Comparison of ENCODE assay signal across 8 cellular contexts in genomic region chr6:155338237-155338636, GRCh38. TPM values are rescaled to one million over a fixed set of nuclear protein-coding genes. Genes with fewer than 3 reads are reported as not detected.
DNase-seq lines count a peak whose midpoint lies in the region; ATAC-seq and TF ChIP-seq lines count a peak whose summit lies in the region.
"Not testable (repeated sequence)": the region's sequence is repeated elsewhere in the genome, so short reads cannot be mapped to it uniquely, and the experiment has no call there.

No MANE protein-coding gene starts in this region.

- CTCF ChIA-PET in CD4-positive, alpha-beta T cell (lab: Charles Lee), result interaction anchor here (1.0 kb wide), 1 partner anchor 16 kb away, joined by 3 read pairs; no protein-coding TSS in a partner anchor
- CTCF ChIA-PET in activated CD8-positive, alpha-beta T cell treated with anti-CD3 and anti-CD28 coated beads, Interleukin-2, amount 10 ng/mL, durations not matched to agents 7 days and 5 days (lab: Charles Lee), result interaction anchor here (2.6 to 2.8 kb wide), 2 partner anchors 10 to 21 kb away, joined by 9 to 18 read pairs; no protein-coding TSS in a partner anchor
- CTCF ChIA-PET in activated naive CD4-positive, alpha-beta T cell treated with anti-CD3 and anti-CD28 coated beads for 36 hours (lab: Charles Lee), result interaction anchor here (0.7 to 0.9 kb wide), 5 partner anchors 11 to 204 kb away, joined by 3 to 5 read pairs (median 3); no protein-coding TSS in a partner anchor

- not testable (repeated sequence) for H3K9me3 Mint-ChIP-seq in CD4-positive, alpha-beta T cell; activated naive CD8-positive, alpha-beta T cell (ENCODE audit: low read depth)
- peaks cover 47% of the 10 kb centered on the region for H3K9me3 Mint-ChIP-seq in T-helper 1 cell treated with Interleukin-12 subunit alpha and Interleukin-12 subunit beta and Interleukin-4 antibody, amounts not matched to agents 30 μg/mL and 1 μg/mL, for 36 hours
- H3K9me3 Mint-ChIP-seq in activated CD4-positive, alpha-beta T cell treated with anti-CD3 and anti-CD28 coated beads, Interleukin-2, amount 10 ng/mL, durations not matched to agents 24 days and 14 days, result peaks cover 44% of the 10 kb centered on the region
- H3K9me3 Mint-ChIP-seq in activated CD8-positive, alpha-beta T cell treated with anti-CD3 and anti-CD28 coated beads, Interleukin-2, amount 10 ng/mL, durations not matched to agents 7 days and 5 days (ENCODE audit: insufficient read depth), result peaks cover 24% of the 10 kb centered on the region
- H3K9me3 Mint-ChIP-seq in activated naive CD4-positive, alpha-beta T cell treated with anti-CD3 and anti-CD28 coated beads for 36 hours, result peaks cover 33% of the 10 kb centered on the region
- H3K9me3 Mint-ChIP-seq in endodermal cell, result peaks cover 50% of the 10 kb centered on the region
- H3K9me3 Mint-ChIP-seq in naive thymus-derived CD8-positive, alpha-beta T cell, result peaks cover 4 to 41% (median 19%) of the 10 kb centered on the region in 9 donors

- intact Hi-C loops in CD4-positive, alpha-beta T cell (cut with DNase I, micrococcal nuclease); activated CD4-positive, alpha-beta T cell treated with anti-CD3 and anti-CD28 coated beads, Interleukin-2, amount 10 ng/mL, durations not matched to agents 24 days and 14 days (cut with micrococcal nuclease): not testable (repeated sequence)
- intact Hi-C loops in activated naive CD4-positive, alpha-beta T cell treated with anti-CD3 and anti-CD28 coated beads for 36 hours (cut with micrococcal nuclease), result loop anchor here (10.0 kb wide), 1 partner anchor 1057 kb away; no protein-coding TSS in a partner anchor

- POLR2A ChIA-PET in CD4-positive, alpha-beta T cell (lab: Charles Lee), result interaction anchor here (1.9 kb wide), 1 partner anchor 24 kb away, joined by 9 read pairs; the partner anchor contains the start of gene TFB1M
- POLR2A ChIA-PET in activated CD8-positive, alpha-beta T cell treated with anti-CD3 and anti-CD28 coated beads, Interleukin-2, amount 10 ng/mL, durations not matched to agents 7 days and 5 days (lab: Charles Lee), result interaction anchor here (0.8 to 1.3 kb wide), 2 partner anchors 11 to 24 kb away, joined by 3 to 4 read pairs; partner anchors contain the start of gene TFB1M
- POLR2A ChIA-PET in naive thymus-derived CD8-positive, alpha-beta T cell (lab: Charles Lee), result interaction anchor here (0.8 kb wide), 1 partner anchor 846 kb away, joined by 4 read pairs; no protein-coding TSS in a partner anchor

- not testable (repeated sequence) for ATAC-seq in CD4-positive, alpha-beta T cell (ENCODE audit: poor library complexity); activated CD8-positive, alpha-beta T cell treated with anti-CD3 and anti-CD28 coated beads, Interleukin-2, amount 10 ng/mL, durations not matched to agents 7 days and 5 days; naive thymus-derived CD8-positive, alpha-beta T cell

- not testable (repeated sequence) for H3K9me3 ChIP-seq in CD4-positive, alpha-beta T cell (ENCODE audit: control insufficient read depth, low read length)
- H3K9me3 ChIP-seq in endodermal cell (ENCODE audit: control insufficient read depth, low read length), result peaks cover 61% of the 10 kb centered on the region

- not testable (repeated sequence) for H3K27me3 Mint-ChIP-seq in CD4-positive, alpha-beta T cell; T-helper 1 cell treated with Interleukin-12 subunit alpha and Interleukin-12 subunit beta and Interleukin-4 antibody, amounts not matched to agents 30 μg/mL and 1 μg/mL, for 36 hours (ENCODE audit: low read depth); activated CD4-positive, alpha-beta T cell treated with anti-CD3 and anti-CD28 coated beads, Interleukin-2, amount 10 ng/mL, durations not matched to agents 24 days and 14 days; activated CD8-positive, alpha-beta T cell treated with anti-CD3 and anti-CD28 coated beads, Interleukin-2, amount 10 ng/mL, durations not matched to agents 7 days and 5 days (ENCODE audit: low read depth); activated naive CD4-positive, alpha-beta T cell treated with anti-CD3 and anti-CD28 coated beads for 36 hours (ENCODE audit: low read depth); activated naive CD8-positive, alpha-beta T cell; endodermal cell (ENCODE audit: insufficient read depth); naive thymus-derived CD8-positive, alpha-beta T cell

- not testable (repeated sequence) for TF ChIP-seq CTCF in CD4-positive, alpha-beta T cell (IDR thresholded peaks at IDR 0.05); endodermal cell (conservative IDR thresholded peaks at IDR 0.05)

- H3K4me3 ChIP-seq in endodermal cell (ENCODE audit: low read length), result peak overlapping the region; percentile 71

- not testable (repeated sequence) for H3K4me3 Mint-ChIP-seq in CD4-positive, alpha-beta T cell; activated naive CD4-positive, alpha-beta T cell treated with anti-CD3 and anti-CD28 coated beads for 36 hours; endodermal cell
- peak overlapping the region; percentile 11 for H3K4me3 Mint-ChIP-seq in T-helper 1 cell treated with Interleukin-12 subunit alpha and Interleukin-12 subunit beta and Interleukin-4 antibody, amounts not matched to agents 30 μg/mL and 1 μg/mL, for 36 hours
- H3K4me3 Mint-ChIP-seq in activated CD4-positive, alpha-beta T cell treated with anti-CD3 and anti-CD28 coated beads, Interleukin-2, amount 10 ng/mL, durations not matched to agents 24 days and 14 days, result peak overlapping the region; percentile 13
- H3K4me3 Mint-ChIP-seq in activated CD8-positive, alpha-beta T cell treated with anti-CD3 and anti-CD28 coated beads, Interleukin-2, amount 10 ng/mL, durations not matched to agents 7 days and 5 days, result peak overlapping the region; percentile 39
- H3K4me3 Mint-ChIP-seq in activated naive CD8-positive, alpha-beta T cell, result peak overlapping the region; percentile 14
- peak overlapping the region in 8 of 10 donors; percentile 1 to 51 (median 27) for H3K4me3 Mint-ChIP-seq in naive thymus-derived CD8-positive, alpha-beta T cell

- peak overlapping the region; percentile 6 for H3K27ac Mint-ChIP-seq in CD4-positive, alpha-beta T cell
- peak overlapping the region; percentile 39 for H3K27ac Mint-ChIP-seq in T-helper 1 cell treated with Interleukin-12 subunit alpha and Interleukin-12 subunit beta and Interleukin-4 antibody, amounts not matched to agents 30 μg/mL and 1 μg/mL, for 36 hours
- H3K27ac Mint-ChIP-seq in activated CD4-positive, alpha-beta T cell treated with anti-CD3 and anti-CD28 coated beads, Interleukin-2, amount 10 ng/mL, durations not matched to agents 24 days and 14 days, result peak overlapping the region; percentile 68
- peak overlapping the region; percentile 83 for H3K27ac Mint-ChIP-seq in activated CD8-positive, alpha-beta T cell treated with anti-CD3 and anti-CD28 coated beads, Interleukin-2, amount 10 ng/mL, durations not matched to agents 7 days and 5 days
- H3K27ac Mint-ChIP-seq in activated naive CD4-positive, alpha-beta T cell treated with anti-CD3 and anti-CD28 coated beads for 36 hours, result peak overlapping the region; percentile 46
- peak overlapping the region; percentile 62 for H3K27ac Mint-ChIP-seq in activated naive CD8-positive, alpha-beta T cell
- H3K27ac Mint-ChIP-seq in endodermal cell, result not testable (repeated sequence)
- H3K27ac Mint-ChIP-seq in naive thymus-derived CD8-positive, alpha-beta T cell, result peak overlapping the region; percentile 3 to 87 (median 28)

- H3K27ac ChIP-seq in CD4-positive, alpha-beta T cell (ENCODE audit: low read depth, low read length); endodermal cell (ENCODE audit: low read depth, low read length): not testable (repeated sequence)

- H3K4me1 Mint-ChIP-seq in CD4-positive, alpha-beta T cell (ENCODE audit: low read depth), result peaks cover 36% of the 10 kb centered on the region
- H3K4me1 Mint-ChIP-seq in T-helper 1 cell treated with Interleukin-12 subunit alpha and Interleukin-12 subunit beta and Interleukin-4 antibody, amounts not matched to agents 30 μg/mL and 1 μg/mL, for 36 hours (ENCODE audit: low read depth), result peaks cover 24% of the 10 kb centered on the region
- H3K4me1 Mint-ChIP-seq in activated CD4-positive, alpha-beta T cell treated with anti-CD3 and anti-CD28 coated beads, Interleukin-2, amount 10 ng/mL, durations not matched to agents 24 days and 14 days, result peaks cover 36% of the 10 kb centered on the region
- peaks cover 40% of the 10 kb centered on the region for H3K4me1 Mint-ChIP-seq in activated CD8-positive, alpha-beta T cell treated with anti-CD3 and anti-CD28 coated beads, Interleukin-2, amount 10 ng/mL, durations not matched to agents 7 days and 5 days (ENCODE audit: low read depth)
- H3K4me1 Mint-ChIP-seq in activated naive CD4-positive, alpha-beta T cell treated with anti-CD3 and anti-CD28 coated beads for 36 hours (ENCODE audit: low read depth), result peaks cover 54% of the 10 kb centered on the region
- H3K4me1 Mint-ChIP-seq in activated naive CD8-positive, alpha-beta T cell (ENCODE audit: low read depth), result peaks cover 38% of the 10 kb centered on the region
- not testable (repeated sequence) for H3K4me1 Mint-ChIP-seq in endodermal cell
- peaks cover 19 to 41% (median 38%) of the 10 kb centered on the region in 4 donors for H3K4me1 Mint-ChIP-seq in naive thymus-derived CD8-positive, alpha-beta T cell

- not testable (repeated sequence) for H3K4me1 ChIP-seq in endodermal cell (ENCODE audit: control insufficient read depth, insufficient read depth, low read length)

- not testable (repeated sequence) for H3K27me3 ChIP-seq in CD4-positive, alpha-beta T cell (ENCODE audit: control insufficient read depth, insufficient read depth, low read length); endodermal cell (ENCODE audit: control insufficient read depth, insufficient read depth, low read length, poor library complexity, severe bottlenecking)

- not testable (repeated sequence) for DNase-seq in CD4-positive, alpha-beta T cell; activated CD4-positive, alpha-beta T cell treated with anti-CD3 and anti-CD28 coated beads, Interleukin-2, amount 10 ng/mL, durations not matched to agents 24 days and 14 days; activated CD8-positive, alpha-beta T cell treated with anti-CD3 and anti-CD28 coated beads, Interleukin-2, amount 10 ng/mL, durations not matched to agents 7 days and 5 days; activated naive CD4-positive, alpha-beta T cell treated with anti-CD3 and anti-CD28 coated beads for 36 hours; endodermal cell
- DNase-seq in naive thymus-derived CD8-positive, alpha-beta T cell, result peak in 3 of 10 donors; percentile 9 to 51 (median 42)

- H3K9ac ChIP-seq in endodermal cell (ENCODE audit: extremely low read depth, low read length, poor library complexity, severe bottlenecking), result not testable (repeated sequence)

- H3K36me3 Mint-ChIP-seq in CD4-positive, alpha-beta T cell (ENCODE audit: low read depth); activated naive CD8-positive, alpha-beta T cell; endodermal cell (ENCODE audit: low read depth): not testable (repeated sequence)
- H3K36me3 Mint-ChIP-seq in T-helper 1 cell treated with Interleukin-12 subunit alpha and Interleukin-12 subunit beta and Interleukin-4 antibody, amounts not matched to agents 30 μg/mL and 1 μg/mL, for 36 hours (ENCODE audit: low read depth), result peaks cover 30% of the 10 kb centered on the region
- H3K36me3 Mint-ChIP-seq in activated CD4-positive, alpha-beta T cell treated with anti-CD3 and anti-CD28 coated beads, Interleukin-2, amount 10 ng/mL, durations not matched to agents 24 days and 14 days (ENCODE audit: low read depth), result peaks cover 33% of the 10 kb centered on the region
- peaks cover 41% of the 10 kb centered on the region for H3K36me3 Mint-ChIP-seq in activated CD8-positive, alpha-beta T cell treated with anti-CD3 and anti-CD28 coated beads, Interleukin-2, amount 10 ng/mL, durations not matched to agents 7 days and 5 days (ENCODE audit: low read depth)
- H3K36me3 Mint-ChIP-seq in activated naive CD4-positive, alpha-beta T cell treated with anti-CD3 and anti-CD28 coated beads for 36 hours (ENCODE audit: low read depth), result peaks cover 23% of the 10 kb centered on the region
- peaks cover 0 to 22% (median 20%) of the 10 kb centered on the region in 3 donors for H3K36me3 Mint-ChIP-seq in naive thymus-derived CD8-positive, alpha-beta T cell

- not testable (repeated sequence) for H3K36me3 ChIP-seq in endodermal cell (ENCODE audit: control insufficient read depth, insufficient read depth, low read length)

RNA-seq across cellular contexts. Expression of gene TFB1M, which starts 24.0 kb away (rescaled TPM):
- total RNA-seq in CD4-positive, alpha-beta T cell, result 1 to 10 TPM; 7.2 to 9.2 TPM
- 36.8 and 41.4 TPM in 2 replicates for total RNA-seq in activated CD4-positive, alpha-beta T cell treated with anti-CD3 and anti-CD28 coated beads, Interleukin-2, amount 10 ng/mL, durations not matched to agents 24 days and 14 days
- 10 to 100 TPM; 34.9 to 35.1 TPM for total RNA-seq in activated CD8-positive, alpha-beta T cell treated with anti-CD3 and anti-CD28 coated beads, Interleukin-2, amount 10 ng/mL, durations not matched to agents 7 days and 5 days
- total RNA-seq in activated naive CD4-positive, alpha-beta T cell treated with anti-CD3 and anti-CD28 coated beads for 36 hours, result 10 to 100 TPM; 38.7 to 45.3 TPM
- 10 to 100 TPM; 38.8 to 43.0 TPM for total RNA-seq in endodermal cell
- 19.8 TPM for polyA plus RNA-seq in endodermal cell (2013, experiment 1 of 2)
- polyA plus RNA-seq in endodermal cell (2013, experiment 2 of 2), result 17.0 TPM
- 10 to 100 TPM; 32.5 to 34.7 TPM for total RNA-seq in naive thymus-derived CD8-positive, alpha-beta T cell
- 10 to 100 TPM; 12.8 to 17.8 (median 13.0) TPM for polyA plus RNA-seq in naive thymus-derived CD8-positive, alpha-beta T cell
